Comparison of ENCODE assay signal across 9 cellular contexts in genomic region chr6:152271681-152272464, GRCh38.
DNase-seq lines count a peak whose midpoint lies in the region; ATAC-seq and TF ChIP-seq lines count a peak whose summit lies in the region.
"Had no signal": no experiment of that assay in that cellular context is flagged by ENCODE, and none has a peak within 500 bp of the region (broad histone marks: within the 10 kb centered on the region; RNA-seq: fewer than 3 reads in every experiment).

No MANE protein-coding gene starts in this region.

- H3K27me3 ChIP-seq in lower lobe of right lung (ENCODE audit: low read depth) (no peaks in the 10 kb centered on the region), neuronal stem cell (ENCODE audit: control insufficient read depth in 3 of 3, insufficient read depth in 3 of 3, low read depth in 1 of 3, low read length in 3 of 3) (no peaks in the 10 kb centered on the region)
- H3K27me3 ChIP-seq: cardiac muscle cell had no signal

- no peak overlapping the region for H2AFZ ChIP-seq in neuronal stem cell (ENCODE audit: low read length)

- peaks cover 3% of the 10 kb centered on the region for H3K4me1 Mint-ChIP-seq in activated naive CD8-positive, alpha-beta T cell treated with anti-CD3 and anti-CD28 coated beads, Interleukin-2, amount 50 U/mL, for 24 hours

- no peak overlapping the region for H3K4me2 ChIP-seq in neuronal stem cell (ENCODE audit: insufficient read depth, low read length, poor library complexity, severe bottlenecking)

- intact Hi-C loops in lower lobe of right lung (cut with DNase I) = no loop called here

- no peak overlapping the region for H2BK5ac ChIP-seq in neuronal stem cell (ENCODE audit: low read length)

- no peak overlapping the region for H3K27ac Mint-ChIP-seq in activated naive CD8-positive, alpha-beta T cell treated with anti-CD3 and anti-CD28 coated beads, Interleukin-2, amount 50 U/mL, for 24 hours

- H3K18ac ChIP-seq in neuronal stem cell (ENCODE audit: low read length) = no peak overlapping the region

- H4K8ac ChIP-seq in neuronal stem cell (ENCODE audit: low read depth, low read length) = no peak overlapping the region

- no peaks in the 10 kb centered on the region for H3K79me1 ChIP-seq in neuronal stem cell (ENCODE audit: low read depth, low read length)

- no CpG with 5 or more reads among the region's 7 CpGs for WGBS in neuronal stem cell (ENCODE audit: extremely low coverage in 2 of 2, insufficient read length in 2 of 2, insufficient replicate concordance in 1 of 2), 2 donors

- no peak overlapping the region for H2AK5ac ChIP-seq in neuronal stem cell (ENCODE audit: low read depth, low read length)

- H2BK120ac ChIP-seq in neuronal stem cell (ENCODE audit: low read depth, low read length) = no peak overlapping the region

- TF ChIP-seq CTCF in lower lobe of right lung (IDR thresholded peaks at IDR 0.05) = no peak

- peaks cover 9% of the 10 kb centered on the region for H3K36me3 Mint-ChIP-seq in activated naive CD8-positive, alpha-beta T cell treated with anti-CD3 and anti-CD28 coated beads, Interleukin-2, amount 50 U/mL, for 24 hours (ENCODE audit: low read depth)

- peak; percentile 59 for DNase-seq in Daoy (ENCODE audit: low read depth)
- DNase-seq in activated naive CD8-positive, alpha-beta T cell treated with anti-CD3 and anti-CD28 coated beads, Interleukin-2, amount 50 U/mL, for 24 hours = no peak
- no peak for DNase-seq in lower lobe of right lung
- no peak for DNase-seq in neuronal stem cell (ENCODE audit: low spot score)
- DNase-seq in NCI-H187 treated with DMSO at 0.1 percent for 48 hours (lab: John Stamatoyannopoulos, UW) = no peak
- DNase-seq in DMS53 treated with DMSO at 0.1 percent for 48 hours (lab: John Stamatoyannopoulos, UW; ENCODE audit: unreplicated experiment) = no peak
- no peak for DNase-seq in stimulated activated CD4-positive, alpha-beta T cell treated with anti-CD3 and anti-CD28 coated beads, Interleukin-4, amount 100 ng/mL, for 4 hours

- H3K9me3 ChIP-seq in lower lobe of right lung (no peaks in the 10 kb centered on the region), neuronal stem cell (replicated peaks in 1 of 2; ENCODE audit: control insufficient read depth in 2 of 2, insufficient read depth in 1 of 2, low read depth in 1 of 2, low read length in 2 of 2) (no peaks in the 10 kb centered on the region)

- H3K4me3 ChIP-seq in lower lobe of right lung = no peak overlapping the region
- H3K4me3 ChIP-seq in neuronal stem cell (ENCODE audit: low read length in 2 of 2) = no peak overlapping the region
- H3K4me3 ChIP-seq: cardiac muscle cell had no signal

- H3K36me3 ChIP-seq in lower lobe of right lung (peaks cover 91% of the 10 kb centered on the region), neuronal stem cell (replicated peaks in 1 of 2; ENCODE audit: control insufficient read depth in 2 of 2, insufficient read depth in 2 of 2, low read length in 2 of 2) (no peaks in the 10 kb centered on the region)

- H3K9me3 Mint-ChIP-seq in activated naive CD8-positive, alpha-beta T cell treated with anti-CD3 and anti-CD28 coated beads, Interleukin-2, amount 50 U/mL, for 24 hours = no peaks in the 10 kb centered on the region

- H3K27ac ChIP-seq in lower lobe of right lung (peak overlapping the region; percentile 47), neuronal stem cell (replicated peaks; ENCODE audit: low read length) (no peak overlapping the region)
- H3K27ac ChIP-seq: cardiac muscle cell had no signal

- H3K27me3 Mint-ChIP-seq in activated naive CD8-positive, alpha-beta T cell treated with anti-CD3 and anti-CD28 coated beads, Interleukin-2, amount 50 U/mL, for 24 hours = no peaks in the 10 kb centered on the region

- H3K4me1 ChIP-seq in lower lobe of right lung = peaks cover 23% of the 10 kb centered on the region
- peaks cover 0 to 2% of the 10 kb centered on the region in 2 donors for H3K4me1 ChIP-seq in neuronal stem cell (ENCODE audit: control insufficient read depth in 2 of 2, insufficient read depth in 1 of 2, low read depth in 1 of 2, low read length in 2 of 2)

- no peak overlapping the region for H3K4ac ChIP-seq in neuronal stem cell (ENCODE audit: low read length)

- H2BK12ac ChIP-seq in neuronal stem cell (ENCODE audit: low read length) = no peak overlapping the region

- H2BK15ac ChIP-seq in neuronal stem cell (ENCODE audit: low read length) = no peak overlapping the region

- H3K23ac ChIP-seq in neuronal stem cell (ENCODE audit: low read depth, low read length, poor library complexity) = no peak overlapping the region

- no peak overlapping the region for H3K9ac ChIP-seq in neuronal stem cell (ENCODE audit: low read depth, low read length, poor library complexity)

- no peak overlapping the region for H3K14ac ChIP-seq in neuronal stem cell (ENCODE audit: low read length)

- ATAC-seq in HG02610 (IDR thresholded peaks at IDR 0.05; ENCODE audit: unreplicated experiment) = peak; percentile 83
- ATAC-seq in activated naive CD8-positive, alpha-beta T cell treated with anti-CD3 and anti-CD28 coated beads, Interleukin-2, amount 50 U/mL, for 24 hours = peak; percentile 43
- peak; percentile 63 to 72 for ATAC-seq in lower lobe of right lung

- H4K91ac ChIP-seq in neuronal stem cell (ENCODE audit: low read depth, low read length, poor library complexity) = no peak overlapping the region

- H3K4me3 Mint-ChIP-seq in activated naive CD8-positive, alpha-beta T cell treated with anti-CD3 and anti-CD28 coated beads, Interleukin-2, amount 50 U/mL, for 24 hours = no peak overlapping the region
